ENCODE assay signal across 16 cellular contexts in the genomic region with DNA sequence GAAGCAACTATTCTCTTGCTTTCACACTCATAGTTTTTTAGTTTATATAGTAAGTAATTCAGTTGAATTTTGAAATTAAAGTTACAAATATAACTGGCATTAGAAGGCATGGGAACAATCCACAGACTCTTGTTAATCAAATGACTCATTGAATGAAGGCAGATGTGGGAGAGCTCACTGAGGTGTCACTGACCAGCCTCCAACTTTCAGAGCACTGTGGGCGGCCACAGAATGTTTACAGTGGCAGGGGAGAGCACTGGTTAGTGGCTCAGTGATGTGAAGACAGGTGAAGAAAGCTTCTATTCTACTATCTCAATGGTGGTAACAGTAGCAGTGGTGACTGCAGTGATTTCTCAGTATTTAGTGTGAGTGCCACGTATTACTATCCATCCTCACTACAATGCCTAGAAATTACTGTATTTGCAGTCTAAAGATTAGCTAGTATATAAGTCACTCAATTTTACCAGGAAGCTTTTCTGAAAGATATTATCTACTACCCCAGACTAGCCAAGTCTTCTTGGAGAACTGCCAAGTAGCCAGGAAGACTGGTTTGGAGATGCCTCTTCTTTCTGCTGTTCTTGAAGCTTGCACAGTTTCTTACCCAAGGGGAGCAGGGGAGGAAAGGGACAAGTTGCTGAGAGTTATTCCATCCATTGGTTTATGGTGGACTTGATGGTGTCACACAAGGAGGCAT.
A peak's percentile ranks its signal among the peaks of the same experiment; 100 is the strongest.
DNase-seq lines count a peak whose midpoint lies in the region; ATAC-seq and TF ChIP-seq lines count a peak whose summit lies in the region.
"Had no signal": no experiment of that assay in that cellular context is flagged by ENCODE, and none has a peak within 500 bp of the region (broad histone marks: within the 10 kb centered on the region; RNA-seq: fewer than 3 reads in every experiment).

No MANE protein-coding gene starts in this region.

- no peaks in the 10 kb centered on the region for H3K36me3 ChIP-seq in PC-3 (ENCODE audit: low read depth, low read length)
- H3K36me3 ChIP-seq: ascending aorta, SJCRH30, tibial artery had no signal

- H3K9ac ChIP-seq in PC-3 (ENCODE audit: low read length), result peak overlapping the region; percentile 62

- no peaks in the 10 kb centered on the region for H3K9me2 ChIP-seq in PC-3 (replicated peaks; ENCODE audit: low read length)

- peaks cover 14% of the 10 kb centered on the region for H3K4me1 Mint-ChIP-seq in activated CD4-positive, alpha-beta T cell treated with anti-CD3 and anti-CD28 coated beads for 36 hours
- no peaks in the 10 kb centered on the region for H3K4me1 Mint-ChIP-seq in activated CD4-positive, alpha-beta T cell treated with anti-CD3 and anti-CD28 coated beads, Interleukin-2, amount 10 ng/mL, durations not matched to agents 7 days and 5 days

- TF ChIP-seq CTCF in PC-3 (conservative IDR thresholded peaks at IDR 0.05; ENCODE audit: low read depth, low read length) (no peak), epithelial cell of esophagus (IDR thresholded peaks at IDR 0.05; ENCODE audit: insufficient read depth, low read depth, low read length, missing control alignments) (no peak)

- CTCF ChIA-PET in activated CD4-positive, alpha-beta T cell treated with anti-CD3 and anti-CD28 coated beads for 36 hours (lab: Charles Lee), result interaction anchor here (0.7 kb wide), 1 partner anchor 20 kb away, joined by 3 read pairs; no protein-coding TSS in a partner anchor
- CTCF ChIA-PET in activated CD4-positive, alpha-beta T cell treated with anti-CD3 and anti-CD28 coated beads, Interleukin-2, amount 10 ng/mL, durations not matched to agents 7 days and 5 days (lab: Charles Lee), result no interaction called here
- CTCF ChIA-PET in PC-3 (lab: Charles Lee), result no interaction called here

- peaks cover 15% of the 10 kb centered on the region for H3K27me3 Mint-ChIP-seq in activated CD4-positive, alpha-beta T cell treated with anti-CD3 and anti-CD28 coated beads for 36 hours
- peaks cover 18% of the 10 kb centered on the region for H3K27me3 Mint-ChIP-seq in activated CD4-positive, alpha-beta T cell treated with anti-CD3 and anti-CD28 coated beads, Interleukin-2, amount 10 ng/mL, durations not matched to agents 7 days and 5 days

- H3K36me3 Mint-ChIP-seq in activated CD4-positive, alpha-beta T cell treated with anti-CD3 and anti-CD28 coated beads for 36 hours (ENCODE audit: low read depth), result no peaks in the 10 kb centered on the region
- H3K36me3 Mint-ChIP-seq in activated CD4-positive, alpha-beta T cell treated with anti-CD3 and anti-CD28 coated beads, Interleukin-2, amount 10 ng/mL, durations not matched to agents 7 days and 5 days (ENCODE audit: low read depth), result no peaks in the 10 kb centered on the region

- H2AFZ ChIP-seq in PC-3 (ENCODE audit: low read length), result no peak overlapping the region

- no TSS peak for BruUV-seq in PC-3 (replicated peaks; lab: Mats Ljungman, UMichigan)

- no peaks in the 10 kb centered on the region for H4K20me1 ChIP-seq in PC-3 (ENCODE audit: low read length)

- peak; percentile 18 for DNase-seq in activated CD4-positive, alpha-beta T cell treated with anti-CD3 and anti-CD28 coated beads for 36 hours
- DNase-seq in activated CD4-positive, alpha-beta T cell treated with anti-CD3 and anti-CD28 coated beads, Interleukin-2, amount 10 ng/mL, durations not matched to agents 7 days and 5 days, result no peak
- DNase-seq in PC-3, result peak; percentile 87
- DNase-seq in epithelial cell of esophagus (ENCODE audit: low read depth), result peak; percentile 52
- no peak for DNase-seq in stimulated activated naive CD8-positive, alpha-beta T cell treated with anti-CD3 and anti-CD28 coated beads, Interleukin-15, Interleukin-2, amounts not matched to agents 100 U/mL and 50 U/mL, for 24 hours
- DNase-seq in SK-N-DZ (ENCODE audit: low spot score), result no peak
- DNase-seq in stimulated activated CD4-positive, alpha-beta T cell treated with anti-CD3 and anti-CD28 coated beads, Interleukin-12 subunit alpha, Interleukin-12 subunit beta, amount 100 ng/mL, for 4 hours, result no peak
- DNase-seq: activated B cell treated with CpG ODN at 0.5 μM for 24 hours; activated T-cell treated with anti-CD3 and anti-CD28 coated beads, Interleukin-2, amount 50 U/mL, for 48 hours; hippocampal formation; NCI-H524; nucleus accumbens; tibial artery had no signal

- no peaks in the 10 kb centered on the region for H3K79me2 ChIP-seq in PC-3 (ENCODE audit: low read length)

- no peak overlapping the region for H3K4me3 Mint-ChIP-seq in activated CD4-positive, alpha-beta T cell treated with anti-CD3 and anti-CD28 coated beads for 36 hours
- H3K4me3 Mint-ChIP-seq in activated CD4-positive, alpha-beta T cell treated with anti-CD3 and anti-CD28 coated beads, Interleukin-2, amount 10 ng/mL, durations not matched to agents 7 days and 5 days, result no peak overlapping the region
- H3K4me3 Mint-ChIP-seq: activated B cell treated with CpG ODN at 0.5 μM for 24 hours had no signal

- H3K27ac Mint-ChIP-seq in activated CD4-positive, alpha-beta T cell treated with anti-CD3 and anti-CD28 coated beads for 36 hours, result no peak overlapping the region
- H3K27ac Mint-ChIP-seq in activated CD4-positive, alpha-beta T cell treated with anti-CD3 and anti-CD28 coated beads, Interleukin-2, amount 10 ng/mL, durations not matched to agents 7 days and 5 days, result no peak overlapping the region
- H3K27ac Mint-ChIP-seq: activated B cell treated with CpG ODN at 0.5 μM for 24 hours had no signal

- ATAC-seq in activated CD4-positive, alpha-beta T cell treated with anti-CD3 and anti-CD28 coated beads for 36 hours, result no peak
- peak; percentile 58 for ATAC-seq in PC-3
- ATAC-seq in stimulated activated naive CD8-positive, alpha-beta T cell treated with anti-CD3 and anti-CD28 coated beads, Interleukin-15, Interleukin-2, amounts not matched to agents 100 U/mL and 50 U/mL, for 24 hours, result peak; percentile 40
- ATAC-seq in HG02623 (IDR thresholded peaks at IDR 0.05; ENCODE audit: unreplicated experiment), result no peak

- H3K4me2 ChIP-seq in PC-3 (ENCODE audit: low read length), result peak overlapping the region; percentile 48

- H3K9me3 Mint-ChIP-seq in activated CD4-positive, alpha-beta T cell treated with anti-CD3 and anti-CD28 coated beads for 36 hours (ENCODE audit: low read depth), result no peaks in the 10 kb centered on the region
- no peaks in the 10 kb centered on the region for H3K9me3 Mint-ChIP-seq in activated CD4-positive, alpha-beta T cell treated with anti-CD3 and anti-CD28 coated beads, Interleukin-2, amount 10 ng/mL, durations not matched to agents 7 days and 5 days
- H3K9me3 Mint-ChIP-seq: activated B cell treated with CpG ODN at 0.5 μM for 24 hours had no signal

- H3F3A ChIP-seq in PC-3 (ENCODE audit: low read length, unreplicated experiment), result peaks cover 4% of the 10 kb centered on the region

- POLR2A ChIA-PET in activated CD4-positive, alpha-beta T cell treated with anti-CD3 and anti-CD28 coated beads for 36 hours (lab: Charles Lee), result interaction anchor here (0.6 kb wide), 1 partner anchor 114 kb away, joined by 5 read pairs; no protein-coding TSS in a partner anchor
- POLR2A ChIA-PET in activated CD4-positive, alpha-beta T cell treated with anti-CD3 and anti-CD28 coated beads, Interleukin-2, amount 10 ng/mL, durations not matched to agents 7 days and 5 days (lab: Charles Lee), result no interaction called here
- POLR2A ChIA-PET in PC-3 (lab: Charles Lee; ENCODE audit: unreplicated experiment), result interaction anchor here (0.6 kb wide), 1 partner anchor 299 kb away, joined by 3 read pairs; no protein-coding TSS in a partner anchor

- peak overlapping the region; percentile 95 for H3K27ac ChIP-seq in PC-3 (ENCODE audit: low read length)
- H3K27ac ChIP-seq: ascending aorta, SJCRH30, tibial artery had no signal

- no peaks in the 10 kb centered on the region for H3K27me3 ChIP-seq in PC-3 (ENCODE audit: low read length)
- H3K27me3 ChIP-seq: ascending aorta, SJCRH30, tibial artery had no signal

- H3K9me3 ChIP-seq in PC-3 (ENCODE audit: low read length), result no peaks in the 10 kb centered on the region
- H3K9me3 ChIP-seq: ascending aorta, SJCRH30, tibial artery had no signal

- peaks cover 69% of the 10 kb centered on the region for H3K4me1 ChIP-seq in PC-3 (ENCODE audit: insufficient read depth, low read length)

- intact Hi-C loops in activated CD4-positive, alpha-beta T cell treated with anti-CD3 and anti-CD28 coated beads for 36 hours (cut with DNase I, micrococcal nuclease), result no loop called here
- intact Hi-C loops in PC-3 (cut with micrococcal nuclease), result loop anchor here (10.0 kb wide), 1 partner anchor 382 kb away; no protein-coding TSS in a partner anchor

- H3K4me3 ChIP-seq in PC-3 (ENCODE audit: low read length), result no peak overlapping the region
- H3K4me3 ChIP-seq in epithelial cell of esophagus (ENCODE audit: low read length), result no peak overlapping the region
- H3K4me3 ChIP-seq: ascending aorta, SJCRH30, tibial artery had no signal

Comparison
In these comparisons a context has a peak if more than half of its experiments do, and no peak if none do; other contexts are left out.
1. DNase-seq: peak in activated CD4-positive, alpha-beta T cell treated with anti-CD3 and anti-CD28 coated beads for 36 hours (single experiment), PC-3 (single experiment) and epithelial cell of esophagus (single experiment); none in activated CD4-positive, alpha-beta T cell treated with anti-CD3 and anti-CD28 coated beads, Interleukin-2, amount 10 ng/mL, durations not matched to agents 7 days and 5 days (single experiment), stimulated activated naive CD8-positive, alpha-beta T cell treated with anti-CD3 and anti-CD28 coated beads, Interleukin-15, Interleukin-2, amounts not matched to agents 100 U/mL and 50 U/mL, for 24 hours (single experiment), SK-N-DZ (single experiment) and stimulated activated CD4-positive, alpha-beta T cell treated with anti-CD3 and anti-CD28 coated beads, Interleukin-12 subunit alpha, Interleukin-12 subunit beta, amount 100 ng/mL, for 4 hours (single experiment).
2. ATAC-seq: peak in PC-3 (single experiment) and stimulated activated naive CD8-positive, alpha-beta T cell treated with anti-CD3 and anti-CD28 coated beads, Interleukin-15, Interleukin-2, amounts not matched to agents 100 U/mL and 50 U/mL, for 24 hours (single experiment); none in activated CD4-positive, alpha-beta T cell treated with anti-CD3 and anti-CD28 coated beads for 36 hours (single experiment) and HG02623 (single experiment).